Comparison of ENCODE assay signal across 27 cellular contexts in the genomic region with DNA sequence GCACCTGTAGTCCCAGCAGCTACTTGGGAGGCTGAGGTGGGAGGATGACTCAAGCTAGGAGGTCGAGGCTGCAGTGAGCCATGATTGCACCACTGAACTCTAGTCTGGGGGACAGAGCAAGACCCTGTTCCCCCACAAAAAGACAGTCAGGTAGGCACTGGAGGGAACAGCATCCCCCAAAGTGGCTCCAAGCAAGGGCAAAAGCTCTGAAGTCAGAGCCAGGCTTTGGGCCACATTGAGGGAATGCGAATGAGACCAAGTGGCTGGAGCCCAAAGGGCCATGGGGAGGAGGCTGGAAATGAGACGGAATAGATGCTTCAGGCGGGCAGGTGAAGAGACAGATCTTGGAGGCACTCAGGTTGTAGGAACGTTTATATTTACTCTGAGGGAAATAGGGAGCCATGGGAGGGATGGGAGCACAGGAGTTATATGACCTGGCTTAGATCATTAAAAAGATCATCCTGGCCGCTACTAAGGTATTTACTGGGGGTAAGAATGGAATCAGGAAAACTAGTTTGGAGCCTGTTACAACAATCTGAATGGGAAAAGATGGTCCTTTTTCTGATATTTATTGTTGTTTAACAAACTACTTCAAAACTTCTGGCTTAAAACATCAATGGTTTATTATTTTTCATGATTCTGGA.
"Had no signal": no experiment of that assay in that cellular context is flagged by ENCODE, and none has a peak within 500 bp of the region (broad histone marks: within the 10 kb centered on the region; RNA-seq: fewer than 3 reads in every experiment).

No MANE protein-coding gene starts in this region.

- H3K27ac ChIP-seq: esophagus squamous epithelium, gastroesophageal sphincter, left ventricle myocardium inferior, lower lobe of right lung, pancreas, testis, tibial nerve, upper lobe of right lung, vagina had no signal

- FAIRE-seq: keratinocyte, pancreas, small intestine had no signal

- DNase-seq: dermis blood vessel endothelial cell; esophagus squamous epithelium; foreskin fibroblast; glutamatergic neuron; immature natural killer cell; left ventricle myocardium inferior; lower lobe of right lung; mesenchymal stem cell; midbrain; naive B cell; occipital lobe; pancreas; right cardiac atrium; small intestine; stimulated activated CD4-positive, alpha-beta T cell treated with anti-CD3 and anti-CD28 coated beads, Interleukin-12 subunit alpha, Interleukin-12 subunit beta, amount 100 ng/mL, for 4 hours; stimulated activated CD4-positive, alpha-beta T cell treated with anti-CD3 and anti-CD28 coated beads, Interleukin-2, amount 100 ng/mL, for 48 hours; stimulated activated CD8-positive, alpha-beta memory T cell treated with anti-CD3 and anti-CD28 coated beads, Interleukin-4, amount 100 ng/mL, for 48 hours; testis; upper lobe of right lung had no signal

- H3K9me3 Mint-ChIP-seq: immature natural killer cell; stimulated activated effector memory CD8-positive, alpha-beta T cell treated with anti-CD3 and anti-CD28 coated beads, Interleukin-12 subunit alpha, Interleukin-12 subunit beta, amount 100 ng/mL, for 72 hours; stimulated activated naive CD8-positive, alpha-beta T cell treated with anti-CD3 and anti-CD28 coated beads, Interleukin-15, Interleukin-2, amounts not matched to agents 100 ng/mL and 50 ng/mL, for 24 hours had no signal

- H3K4me3 Mint-ChIP-seq: immature natural killer cell; naive B cell; nephron; stimulated activated effector memory CD8-positive, alpha-beta T cell treated with anti-CD3 and anti-CD28 coated beads, Interleukin-12 subunit alpha, Interleukin-12 subunit beta, amount 100 ng/mL, for 72 hours; stimulated activated naive CD8-positive, alpha-beta T cell treated with anti-CD3 and anti-CD28 coated beads, Interleukin-15, Interleukin-2, amounts not matched to agents 100 ng/mL and 50 ng/mL, for 24 hours had no signal

- H3K4me1 ChIP-seq: vagina had no signal

- H3K9me3 ChIP-seq: esophagus squamous epithelium, lower lobe of right lung, pancreas, testis, upper lobe of right lung, vagina had no signal

- H3K27ac Mint-ChIP-seq: nephron; progenitor cell of endocrine pancreas; stimulated activated effector memory CD8-positive, alpha-beta T cell treated with anti-CD3 and anti-CD28 coated beads, Interleukin-12 subunit alpha, Interleukin-12 subunit beta, amount 100 ng/mL, for 72 hours; stimulated activated naive CD8-positive, alpha-beta T cell treated with anti-CD3 and anti-CD28 coated beads, Interleukin-15, Interleukin-2, amounts not matched to agents 100 ng/mL and 50 ng/mL, for 24 hours had no signal

- H3K27me3 Mint-ChIP-seq: naive B cell; progenitor cell of endocrine pancreas; stimulated activated naive CD8-positive, alpha-beta T cell treated with anti-CD3 and anti-CD28 coated beads, Interleukin-15, Interleukin-2, amounts not matched to agents 100 ng/mL and 50 ng/mL, for 24 hours had no signal

- ATAC-seq: gastroesophageal sphincter; lower lobe of right lung; pancreas; right cardiac atrium; stimulated activated effector memory CD8-positive, alpha-beta T cell treated with anti-CD3 and anti-CD28 coated beads, Interleukin-12 subunit alpha, Interleukin-12 subunit beta, amount 100 ng/mL, for 72 hours; upper lobe of right lung had no signal

- H3K36me3 Mint-ChIP-seq: immature natural killer cell; stimulated activated effector memory CD8-positive, alpha-beta T cell treated with anti-CD3 and anti-CD28 coated beads, Interleukin-12 subunit alpha, Interleukin-12 subunit beta, amount 100 ng/mL, for 72 hours had no signal

- H3K4me3 ChIP-seq: esophagus squamous epithelium, gastroesophageal sphincter, left ventricle myocardium inferior, lower lobe of right lung, pancreas, testis, tibial nerve, upper lobe of right lung, vagina had no signal

- H3K36me3 ChIP-seq: esophagus squamous epithelium, gastroesophageal sphincter, left ventricle myocardium inferior, lower lobe of right lung, pancreas, tibial nerve, upper lobe of right lung, vagina had no signal

- H3K27me3 ChIP-seq: esophagus squamous epithelium, gastroesophageal sphincter, pancreas, testis, tibial nerve, upper lobe of right lung, vagina had no signal
